ENCODE assay signal across 1 cellular context in the genomic region with DNA sequence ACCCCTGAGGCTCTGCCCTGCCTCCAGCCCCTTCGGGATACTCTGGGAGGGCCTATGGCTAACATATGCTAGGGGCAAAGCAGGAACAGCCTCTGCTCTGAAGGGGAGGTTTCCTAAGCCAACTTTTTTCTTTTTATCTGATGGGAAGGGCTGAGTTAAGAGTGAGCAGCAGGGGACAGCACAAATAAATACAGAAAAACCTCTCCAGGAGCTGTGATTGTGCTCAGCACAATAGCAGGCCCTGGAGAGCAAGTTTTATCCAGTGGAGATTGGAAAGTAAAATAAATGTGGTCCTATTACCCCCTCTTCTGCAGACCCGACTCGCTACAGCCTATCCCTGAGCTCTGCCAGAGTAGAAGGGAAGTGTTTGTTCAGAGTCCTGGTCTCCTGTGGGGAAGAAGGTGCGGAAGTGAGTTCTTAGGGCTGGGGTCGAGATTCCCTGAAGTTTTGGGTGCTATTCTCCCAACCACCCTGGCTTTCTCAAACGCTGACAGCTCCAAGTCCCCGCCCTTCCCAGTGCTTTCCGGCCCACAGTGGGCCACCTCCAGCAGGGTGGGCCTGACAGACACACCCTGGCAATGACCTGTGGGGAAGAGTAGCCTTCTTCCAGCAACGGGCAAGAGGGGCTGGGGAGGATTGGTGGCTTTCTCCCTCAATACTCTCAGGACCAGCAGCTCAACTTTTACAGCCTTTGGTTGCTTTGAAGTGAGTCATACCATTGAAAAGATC.
TF ChIP-seq lines count a peak whose summit lies in the region.

No MANE protein-coding gene starts in this region.

TF ChIP-seq in WTC11, 78 proteins besides CTCF, POLR2A, EP300 and RAD21 (continued from another document):
- TF ChIP-seq, protein P1, sequence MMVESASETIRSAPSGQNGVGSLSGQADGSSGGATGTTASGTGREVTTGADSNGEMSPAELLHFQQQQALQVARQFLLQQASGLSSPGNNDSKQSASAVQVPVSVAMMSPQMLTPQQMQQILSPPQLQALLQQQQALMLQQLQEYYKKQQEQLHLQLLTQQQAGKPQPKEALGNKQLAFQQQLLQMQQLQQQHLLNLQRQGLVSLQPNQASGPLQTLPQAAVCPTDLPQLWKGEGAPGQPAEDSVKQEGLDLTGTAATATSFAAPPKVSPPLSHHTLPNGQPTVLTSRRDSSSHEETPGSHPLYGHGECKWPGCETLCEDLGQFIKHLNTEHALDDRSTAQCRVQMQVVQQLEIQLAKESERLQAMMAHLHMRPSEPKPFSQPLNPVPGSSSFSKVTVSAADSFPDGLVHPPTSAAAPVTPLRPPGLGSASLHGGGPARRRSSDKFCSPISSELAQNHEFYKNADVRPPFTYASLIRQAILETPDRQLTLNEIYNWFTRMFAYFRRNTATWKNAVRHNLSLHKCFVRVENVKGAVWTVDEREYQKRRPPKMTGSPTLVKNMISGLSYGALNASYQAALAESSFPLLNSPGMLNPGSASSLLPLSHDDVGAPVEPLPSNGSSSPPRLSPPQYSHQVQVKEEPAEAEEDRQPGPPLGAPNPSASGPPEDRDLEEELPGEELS (CRISPR knock-in tag; IDR thresholded peaks at IDR 0.05) = no peak
- no peak for TF ChIP-seq TP53 (CRISPR knock-in tag; IDR thresholded peaks at IDR 0.05)
- TF ChIP-seq, protein P2, sequence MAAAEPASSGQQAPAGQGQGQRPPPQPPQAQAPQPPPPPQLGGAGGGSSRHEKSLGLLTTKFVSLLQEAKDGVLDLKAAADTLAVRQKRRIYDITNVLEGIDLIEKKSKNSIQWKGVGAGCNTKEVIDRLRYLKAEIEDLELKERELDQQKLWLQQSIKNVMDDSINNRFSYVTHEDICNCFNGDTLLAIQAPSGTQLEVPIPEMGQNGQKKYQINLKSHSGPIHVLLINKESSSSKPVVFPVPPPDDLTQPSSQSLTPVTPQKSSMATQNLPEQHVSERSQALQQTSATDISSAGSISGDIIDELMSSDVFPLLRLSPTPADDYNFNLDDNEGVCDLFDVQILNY (CRISPR knock-in tag; IDR thresholded peaks at IDR 0.05) = no peak
- no peak for TF ChIP-seq TCF7 (CRISPR knock-in tag; IDR thresholded peaks at IDR 0.05; ENCODE audit: low read depth)
- TF ChIP-seq ATF1 (CRISPR knock-in tag; IDR thresholded peaks at IDR 0.05) = no peak
- TF ChIP-seq, protein P3, sequence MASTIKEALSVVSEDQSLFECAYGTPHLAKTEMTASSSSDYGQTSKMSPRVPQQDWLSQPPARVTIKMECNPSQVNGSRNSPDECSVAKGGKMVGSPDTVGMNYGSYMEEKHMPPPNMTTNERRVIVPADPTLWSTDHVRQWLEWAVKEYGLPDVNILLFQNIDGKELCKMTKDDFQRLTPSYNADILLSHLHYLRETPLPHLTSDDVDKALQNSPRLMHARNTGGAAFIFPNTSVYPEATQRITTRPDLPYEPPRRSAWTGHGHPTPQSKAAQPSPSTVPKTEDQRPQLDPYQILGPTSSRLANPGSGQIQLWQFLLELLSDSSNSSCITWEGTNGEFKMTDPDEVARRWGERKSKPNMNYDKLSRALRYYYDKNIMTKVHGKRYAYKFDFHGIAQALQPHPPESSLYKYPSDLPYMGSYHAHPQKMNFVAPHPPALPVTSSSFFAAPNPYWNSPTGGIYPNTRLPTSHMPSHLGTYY (CRISPR knock-in tag; IDR thresholded peaks at IDR 0.05) = no peak
- TF ChIP-seq, protein P4, sequence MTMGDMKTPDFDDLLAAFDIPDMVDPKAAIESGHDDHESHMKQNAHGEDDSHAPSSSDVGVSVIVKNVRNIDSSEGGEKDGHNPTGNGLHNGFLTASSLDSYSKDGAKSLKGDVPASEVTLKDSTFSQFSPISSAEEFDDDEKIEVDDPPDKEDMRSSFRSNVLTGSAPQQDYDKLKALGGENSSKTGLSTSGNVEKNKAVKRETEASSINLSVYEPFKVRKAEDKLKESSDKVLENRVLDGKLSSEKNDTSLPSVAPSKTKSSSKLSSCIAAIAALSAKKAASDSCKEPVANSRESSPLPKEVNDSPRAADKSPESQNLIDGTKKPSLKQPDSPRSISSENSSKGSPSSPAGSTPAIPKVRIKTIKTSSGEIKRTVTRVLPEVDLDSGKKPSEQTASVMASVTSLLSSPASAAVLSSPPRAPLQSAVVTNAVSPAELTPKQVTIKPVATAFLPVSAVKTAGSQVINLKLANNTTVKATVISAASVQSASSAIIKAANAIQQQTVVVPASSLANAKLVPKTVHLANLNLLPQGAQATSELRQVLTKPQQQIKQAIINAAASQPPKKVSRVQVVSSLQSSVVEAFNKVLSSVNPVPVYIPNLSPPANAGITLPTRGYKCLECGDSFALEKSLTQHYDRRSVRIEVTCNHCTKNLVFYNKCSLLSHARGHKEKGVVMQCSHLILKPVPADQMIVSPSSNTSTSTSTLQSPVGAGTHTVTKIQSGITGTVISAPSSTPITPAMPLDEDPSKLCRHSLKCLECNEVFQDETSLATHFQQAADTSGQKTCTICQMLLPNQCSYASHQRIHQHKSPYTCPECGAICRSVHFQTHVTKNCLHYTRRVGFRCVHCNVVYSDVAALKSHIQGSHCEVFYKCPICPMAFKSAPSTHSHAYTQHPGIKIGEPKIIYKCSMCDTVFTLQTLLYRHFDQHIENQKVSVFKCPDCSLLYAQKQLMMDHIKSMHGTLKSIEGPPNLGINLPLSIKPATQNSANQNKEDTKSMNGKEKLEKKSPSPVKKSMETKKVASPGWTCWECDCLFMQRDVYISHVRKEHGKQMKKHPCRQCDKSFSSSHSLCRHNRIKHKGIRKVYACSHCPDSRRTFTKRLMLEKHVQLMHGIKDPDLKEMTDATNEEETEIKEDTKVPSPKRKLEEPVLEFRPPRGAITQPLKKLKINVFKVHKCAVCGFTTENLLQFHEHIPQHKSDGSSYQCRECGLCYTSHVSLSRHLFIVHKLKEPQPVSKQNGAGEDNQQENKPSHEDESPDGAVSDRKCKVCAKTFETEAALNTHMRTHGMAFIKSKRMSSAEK (CRISPR knock-in tag; IDR thresholded peaks at IDR 0.05; ENCODE audit: borderline replicate concordance) = no peak
- no peak for TF ChIP-seq PRRX2 (CRISPR knock-in tag; IDR thresholded peaks at IDR 0.05)
- TF ChIP-seq, protein P5, sequence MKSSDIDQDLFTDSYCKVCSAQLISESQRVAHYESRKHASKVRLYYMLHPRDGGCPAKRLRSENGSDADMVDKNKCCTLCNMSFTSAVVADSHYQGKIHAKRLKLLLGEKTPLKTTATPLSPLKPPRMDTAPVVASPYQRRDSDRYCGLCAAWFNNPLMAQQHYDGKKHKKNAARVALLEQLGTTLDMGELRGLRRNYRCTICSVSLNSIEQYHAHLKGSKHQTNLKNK (CRISPR knock-in tag; IDR thresholded peaks at IDR 0.05) = no peak
- TF ChIP-seq SP1 (CRISPR knock-in tag; conservative IDR thresholded peaks at IDR 0.05) = no peak
- TF ChIP-seq, protein P6, sequence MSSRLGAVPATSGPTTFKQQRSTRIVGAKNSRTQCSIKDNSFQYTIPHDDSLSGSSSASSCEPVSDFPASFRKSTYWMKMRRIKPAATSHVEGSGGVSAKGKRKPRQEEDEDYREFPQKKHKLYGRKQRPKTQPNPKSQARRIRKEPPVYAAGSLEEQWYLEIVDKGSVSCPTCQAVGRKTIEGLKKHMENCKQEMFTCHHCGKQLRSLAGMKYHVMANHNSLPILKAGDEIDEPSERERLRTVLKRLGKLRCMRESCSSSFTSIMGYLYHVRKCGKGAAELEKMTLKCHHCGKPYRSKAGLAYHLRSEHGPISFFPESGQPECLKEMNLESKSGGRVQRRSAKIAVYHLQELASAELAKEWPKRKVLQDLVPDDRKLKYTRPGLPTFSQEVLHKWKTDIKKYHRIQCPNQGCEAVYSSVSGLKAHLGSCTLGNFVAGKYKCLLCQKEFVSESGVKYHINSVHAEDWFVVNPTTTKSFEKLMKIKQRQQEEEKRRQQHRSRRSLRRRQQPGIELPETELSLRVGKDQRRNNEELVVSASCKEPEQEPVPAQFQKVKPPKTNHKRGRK (CRISPR knock-in tag; IDR thresholded peaks at IDR 0.05; ENCODE audit: borderline replicate concordance) = no peak
- TF ChIP-seq, protein P7, sequence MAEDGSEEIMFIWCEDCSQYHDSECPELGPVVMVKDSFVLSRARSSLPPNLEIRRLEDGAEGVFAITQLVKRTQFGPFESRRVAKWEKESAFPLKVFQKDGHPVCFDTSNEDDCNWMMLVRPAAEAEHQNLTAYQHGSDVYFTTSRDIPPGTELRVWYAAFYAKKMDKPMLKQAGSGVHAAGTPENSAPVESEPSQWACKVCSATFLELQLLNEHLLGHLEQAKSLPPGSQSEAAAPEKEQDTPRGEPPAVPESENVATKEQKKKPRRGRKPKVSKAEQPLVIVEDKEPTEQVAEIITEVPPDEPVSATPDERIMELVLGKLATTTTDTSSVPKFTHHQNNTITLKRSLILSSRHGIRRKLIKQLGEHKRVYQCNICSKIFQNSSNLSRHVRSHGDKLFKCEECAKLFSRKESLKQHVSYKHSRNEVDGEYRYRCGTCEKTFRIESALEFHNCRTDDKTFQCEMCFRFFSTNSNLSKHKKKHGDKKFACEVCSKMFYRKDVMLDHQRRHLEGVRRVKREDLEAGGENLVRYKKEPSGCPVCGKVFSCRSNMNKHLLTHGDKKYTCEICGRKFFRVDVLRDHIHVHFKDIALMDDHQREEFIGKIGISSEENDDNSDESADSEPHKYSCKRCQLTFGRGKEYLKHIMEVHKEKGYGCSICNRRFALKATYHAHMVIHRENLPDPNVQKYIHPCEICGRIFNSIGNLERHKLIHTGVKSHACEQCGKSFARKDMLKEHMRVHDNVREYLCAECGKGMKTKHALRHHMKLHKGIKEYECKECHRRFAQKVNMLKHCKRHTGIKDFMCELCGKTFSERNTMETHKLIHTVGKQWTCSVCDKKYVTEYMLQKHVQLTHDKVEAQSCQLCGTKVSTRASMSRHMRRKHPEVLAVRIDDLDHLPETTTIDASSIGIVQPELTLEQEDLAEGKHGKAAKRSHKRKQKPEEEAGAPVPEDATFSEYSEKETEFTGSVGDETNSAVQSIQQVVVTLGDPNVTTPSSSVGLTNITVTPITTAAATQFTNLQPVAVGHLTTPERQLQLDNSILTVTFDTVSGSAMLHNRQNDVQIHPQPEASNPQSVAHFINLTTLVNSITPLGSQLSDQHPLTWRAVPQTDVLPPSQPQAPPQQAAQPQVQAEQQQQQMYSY (CRISPR knock-in tag; IDR thresholded peaks at IDR 0.05) = no peak
- TF ChIP-seq ZNF396 (CRISPR knock-in tag; IDR thresholded peaks at IDR 0.05; ENCODE audit: borderline replicate concordance) = no peak
- TF ChIP-seq ZNF671 (CRISPR knock-in tag; IDR thresholded peaks at IDR 0.05) = no peak
- TF ChIP-seq, protein P8, sequence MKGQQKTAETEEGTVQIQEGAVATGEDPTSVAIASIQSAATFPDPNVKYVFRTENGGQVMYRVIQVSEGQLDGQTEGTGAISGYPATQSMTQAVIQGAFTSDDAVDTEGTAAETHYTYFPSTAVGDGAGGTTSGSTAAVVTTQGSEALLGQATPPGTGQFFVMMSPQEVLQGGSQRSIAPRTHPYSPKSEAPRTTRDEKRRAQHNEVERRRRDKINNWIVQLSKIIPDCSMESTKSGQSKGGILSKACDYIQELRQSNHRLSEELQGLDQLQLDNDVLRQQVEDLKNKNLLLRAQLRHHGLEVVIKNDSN (CRISPR knock-in tag; IDR thresholded peaks at IDR 0.05) = no peak
- no peak for TF ChIP-seq ESRRA (CRISPR knock-in tag; IDR thresholded peaks at IDR 0.05; ENCODE audit: borderline replicate concordance)
TF ChIP-seq in WTC11: peak in this region for 0.
